ENCODE assay signal across 16 cellular contexts in the genomic region with DNA sequence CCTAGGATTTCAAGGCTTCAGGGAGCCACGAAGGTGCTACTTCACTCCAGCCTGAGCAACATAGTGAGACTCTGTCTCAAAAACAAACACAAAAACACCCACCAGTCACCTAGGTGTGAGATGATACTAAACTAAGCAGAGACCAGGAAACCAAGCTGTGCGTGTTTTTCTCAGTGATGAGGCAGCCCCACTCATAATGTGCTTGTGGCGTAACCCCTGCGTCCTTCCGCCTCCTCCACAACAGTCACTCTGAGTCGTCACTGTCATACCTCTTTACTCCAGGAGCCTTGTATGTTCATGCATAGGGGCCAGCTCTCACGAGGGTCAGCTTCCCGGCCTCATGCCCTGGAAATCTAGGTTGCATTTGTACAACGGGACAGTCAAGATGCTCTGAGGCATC. TPM values are rescaled to one million over a fixed set of nuclear protein-coding genes. Genes with fewer than 3 reads are reported as not detected.
DNase-seq lines count a peak whose midpoint lies in the region; ATAC-seq and TF ChIP-seq lines count a peak whose summit lies in the region.
"Had no signal": no experiment of that assay in that cellular context is flagged by ENCODE, and none has a peak within 500 bp of the region (broad histone marks: within the 10 kb centered on the region; RNA-seq: fewer than 3 reads in every experiment).

No MANE protein-coding gene starts in this region.

- intact Hi-C loops in CD4-positive, alpha-beta memory T cell (cut with micrococcal nuclease): no loop called here

- ATAC-seq in naive thymus-derived CD8-positive, alpha-beta T cell: peak; percentile 24 to 71
- no peak for ATAC-seq in HG02623 (IDR thresholded peaks at IDR 0.05; ENCODE audit: unreplicated experiment)
- ATAC-seq: left lobe of liver had no signal

- peaks cover 9% of the 10 kb centered on the region for H3K4me1 ChIP-seq in CD4-positive, alpha-beta memory T cell (ENCODE audit: insufficient read depth, low read length)

- peaks cover 1 to 7% (median 4%) of the 10 kb centered on the region in 4 donors for H3K4me1 Mint-ChIP-seq in CD4-positive, alpha-beta memory T cell
- peaks cover 10% of the 10 kb centered on the region for H3K4me1 Mint-ChIP-seq in activated CD4-positive, alpha-beta memory T cell treated with anti-CD3 and anti-CD28 coated beads, Interleukin-2, amount 10 ng/mL, durations not matched to agents 7 days and 5 days
- H3K4me1 Mint-ChIP-seq in naive thymus-derived CD8-positive, alpha-beta T cell: peaks cover 0 to 3% (median under 1%) of the 10 kb centered on the region in 4 donors
- H3K4me1 Mint-ChIP-seq: activated B cell treated with CpG ODN at 0.5 μM for 24 hours had no signal

- POLR2A ChIA-PET in CD4-positive, alpha-beta memory T cell (lab: Charles Lee; ENCODE audit: partially characterized antibody): interaction anchor here (0.7 kb wide), 1 partner anchor 167 kb away, joined by 3 read pairs; no protein-coding TSS in a partner anchor
- POLR2A ChIA-PET in activated CD4-positive, alpha-beta memory T cell treated with anti-CD3 and anti-CD28 coated beads, Interleukin-2, amount 10 ng/mL, durations not matched to agents 7 days and 5 days (lab: Charles Lee): interaction anchor here (0.6 to 1.0 kb wide), 2 partner anchors 140 to 173 kb away, joined by 3 to 4 read pairs; a partner anchor contains a TSS
- POLR2A ChIA-PET in naive thymus-derived CD8-positive, alpha-beta T cell (lab: Charles Lee): interaction anchor here (0.6 kb wide), 1 partner anchor 681 kb away, joined by 3 read pairs; no protein-coding TSS in a partner anchor

- no peaks in the 10 kb centered on the region for H3K9me3 ChIP-seq in CD4-positive, alpha-beta memory T cell (ENCODE audit: control insufficient read depth in 1 of 2, low read length in 2 of 2)
- H3K9me3 ChIP-seq: SK-N-SH, stomach had no signal

- peak; percentile 40 to 52 (median 41) for DNase-seq in CD4-positive, alpha-beta memory T cell
- DNase-seq in GM12865 (ENCODE audit: low read depth): peak; percentile 16
- peak; percentile 65 for DNase-seq in activated CD4-positive, alpha-beta memory T cell treated with anti-CD3 and anti-CD28 coated beads, Interleukin-2, amount 10 ng/mL, durations not matched to agents 7 days and 5 days
- peak in 5 of 10 donors; percentile 3 to 55 (median 23) for DNase-seq in naive thymus-derived CD8-positive, alpha-beta T cell
- DNase-seq in hepatic stellate cell (ENCODE audit: low spot score): no peak
- DNase-seq in HuH-7 (ENCODE audit: low spot score): no peak
- DNase-seq: activated B cell treated with CpG ODN at 0.5 μM for 24 hours, aorta, GM23248, naive B cell, NCI-H226, SK-N-SH, stomach had no signal

- CTCF ChIA-PET in CD4-positive, alpha-beta memory T cell (lab: Charles Lee; ENCODE audit: partially characterized antibody): interaction anchor here (0.8 to 1.8 kb wide), 2 partner anchors 11 to 260 kb away, joined by 4 read pairs; no protein-coding TSS in a partner anchor
- CTCF ChIA-PET in activated CD4-positive, alpha-beta memory T cell treated with anti-CD3 and anti-CD28 coated beads, Interleukin-2, amount 10 ng/mL, durations not matched to agents 7 days and 5 days (lab: Charles Lee): no interaction called here

- no peaks in the 10 kb centered on the region for H3K9me3 Mint-ChIP-seq in CD4-positive, alpha-beta memory T cell
- no peaks in the 10 kb centered on the region for H3K9me3 Mint-ChIP-seq in activated CD4-positive, alpha-beta memory T cell treated with anti-CD3 and anti-CD28 coated beads, Interleukin-2, amount 10 ng/mL, durations not matched to agents 7 days and 5 days
- H3K9me3 Mint-ChIP-seq in naive thymus-derived CD8-positive, alpha-beta T cell: no peaks in the 10 kb centered on the region
- H3K9me3 Mint-ChIP-seq: activated B cell treated with CpG ODN at 0.5 μM for 24 hours, naive B cell had no signal

- H3K4me3 ChIP-seq in CD4-positive, alpha-beta memory T cell (ENCODE audit: low read length in 2 of 2): no peak overlapping the region
- no peak overlapping the region for H3K4me3 ChIP-seq in GM12865 (ENCODE audit: low read depth, low read length)
- H3K4me3 ChIP-seq: GM23248, stomach had no signal

- H3K27ac ChIP-seq in CD4-positive, alpha-beta memory T cell (ENCODE audit: low read depth, low read length): no peak overlapping the region
- H3K27ac ChIP-seq: C4-2B, GM23248, stomach had no signal

- H3K27ac Mint-ChIP-seq in CD4-positive, alpha-beta memory T cell: peak overlapping the region in 3 of 7 donors; percentile 38 to 82 (median 44)
- peak overlapping the region; percentile 61 for H3K27ac Mint-ChIP-seq in activated CD4-positive, alpha-beta memory T cell treated with anti-CD3 and anti-CD28 coated beads, Interleukin-2, amount 10 ng/mL, durations not matched to agents 7 days and 5 days
- peak overlapping the region in 7 of 10 donors; percentile 19 to 85 (median 57) for H3K27ac Mint-ChIP-seq in naive thymus-derived CD8-positive, alpha-beta T cell
- H3K27ac Mint-ChIP-seq: activated B cell treated with CpG ODN at 0.5 μM for 24 hours had no signal

- peak overlapping the region in 2 of 8 donors; percentile 6 to 63 for H3K4me3 Mint-ChIP-seq in CD4-positive, alpha-beta memory T cell
- no peak overlapping the region for H3K4me3 Mint-ChIP-seq in activated CD4-positive, alpha-beta memory T cell treated with anti-CD3 and anti-CD28 coated beads, Interleukin-2, amount 10 ng/mL, durations not matched to agents 7 days and 5 days
- H3K4me3 Mint-ChIP-seq in naive thymus-derived CD8-positive, alpha-beta T cell: peak overlapping the region in 1 of 10 donors; percentile 3
- H3K4me3 Mint-ChIP-seq: activated B cell treated with CpG ODN at 0.5 μM for 24 hours, naive B cell had no signal

- peaks cover 0 to under 1% of the 10 kb centered on the region in 2 donors for H3K36me3 Mint-ChIP-seq in CD4-positive, alpha-beta memory T cell
- H3K36me3 Mint-ChIP-seq in activated CD4-positive, alpha-beta memory T cell treated with anti-CD3 and anti-CD28 coated beads, Interleukin-2, amount 10 ng/mL, durations not matched to agents 7 days and 5 days (ENCODE audit: low read depth): no peaks in the 10 kb centered on the region
- H3K36me3 Mint-ChIP-seq in naive thymus-derived CD8-positive, alpha-beta T cell: no peaks in the 10 kb centered on the region
- H3K36me3 Mint-ChIP-seq: naive B cell had no signal

- H3K27me3 ChIP-seq in CD4-positive, alpha-beta memory T cell (ENCODE audit: insufficient read depth, low read length): no peaks in the 10 kb centered on the region
- H3K27me3 ChIP-seq: stomach had no signal

- no peaks in the 10 kb centered on the region for H3K36me3 ChIP-seq in CD4-positive, alpha-beta memory T cell (ENCODE audit: insufficient read depth, low read length)
- H3K36me3 ChIP-seq: stomach had no signal

- TF ChIP-seq CTCF in GM12865 (IDR thresholded peaks at IDR 0.05; ENCODE audit: insufficient read depth, low read depth, low read length, missing control alignments): no peak

- H3K27me3 Mint-ChIP-seq in CD4-positive, alpha-beta memory T cell: peaks cover 1 to 2% of the 10 kb centered on the region in 2 donors
- peaks cover 6% of the 10 kb centered on the region for H3K27me3 Mint-ChIP-seq in activated CD4-positive, alpha-beta memory T cell treated with anti-CD3 and anti-CD28 coated beads, Interleukin-2, amount 10 ng/mL, durations not matched to agents 7 days and 5 days
- H3K27me3 Mint-ChIP-seq in naive thymus-derived CD8-positive, alpha-beta T cell: peaks cover 0 to 10% (median 6%) of the 10 kb centered on the region in 5 donors

RNA-seq across cellular contexts. Expression of a gene that starts 31.1 kb away (rescaled TPM):
- total RNA-seq in CD4-positive, alpha-beta memory T cell: under 1 TPM in 1 of 2 experiments, not detected in 1; 0.25 TPM
- polyA plus RNA-seq in CD4-positive, alpha-beta memory T cell: not detected
- under 1 TPM; 0.28 to 0.45 TPM for total RNA-seq in activated CD4-positive, alpha-beta memory T cell treated with anti-CD3 and anti-CD28 coated beads, Interleukin-2, amount 10 ng/mL, durations not matched to agents 7 days and 5 days
- total RNA-seq in naive thymus-derived CD8-positive, alpha-beta T cell: not detected
- under 1 TPM in 2 of 3 donors, not detected in 1; 0.29 to 0.69 TPM for polyA plus RNA-seq in naive thymus-derived CD8-positive, alpha-beta T cell

Comparison
In these comparisons a context has a peak if more than half of its experiments do, and no peak if none do; other contexts are left out.
1. DNase-seq: peak in CD4-positive, alpha-beta memory T cell (5 of 5), GM12865 (single experiment) and activated CD4-positive, alpha-beta memory T cell treated with anti-CD3 and anti-CD28 coated beads, Interleukin-2, amount 10 ng/mL, durations not matched to agents 7 days and 5 days (single experiment); none in hepatic stellate cell (single experiment) and HuH-7 (single experiment).